18 cellular contexts compared by ENCODE assay signal in genomic region chr1:167479331-167479979, GRCh38. TPM values are rescaled to one million over a fixed set of nuclear protein-coding genes. Genes with fewer than 3 reads are reported as not detected.
DNase-seq lines count a peak whose midpoint lies in the region.
"Had no signal": no experiment of that assay in that cellular context is flagged by ENCODE, and none has a peak within 500 bp of the region (broad histone marks: within the 10 kb centered on the region; RNA-seq: fewer than 3 reads in every experiment).

No MANE protein-coding gene starts in this region.

- no peaks in the 10 kb centered on the region for H3K27me3 Mint-ChIP-seq in activated naive CD4-positive, alpha-beta T cell treated with anti-CD3 and anti-CD28 coated beads, Interleukin-2, amount 10 ng/mL, durations not matched to agents 7 days and 5 days
- H3K27me3 Mint-ChIP-seq in immature natural killer cell (ENCODE audit: low read depth in 3 of 3) = peaks cover 35 to 76% (median 68%) of the 10 kb centered on the region in 3 donors

- peak overlapping the region; percentile 82 for H3K27ac Mint-ChIP-seq in activated naive CD4-positive, alpha-beta T cell treated with anti-CD3 and anti-CD28 coated beads, Interleukin-2, amount 10 ng/mL, durations not matched to agents 7 days and 5 days
- peak overlapping the region; percentile 95 to 98 (median 96) for H3K27ac Mint-ChIP-seq in immature natural killer cell

- H3K4me3 ChIP-seq in thymus (ENCODE audit: low read length) = no peak overlapping the region
- H3K4me3 ChIP-seq: left ventricle myocardium inferior, thyroid gland had no signal

- peak; percentile 17 for DNase-seq in activated naive CD4-positive, alpha-beta T cell treated with anti-CD3 and anti-CD28 coated beads, Interleukin-2, amount 10 ng/mL, durations not matched to agents 7 days and 5 days
- DNase-seq in activated naive CD4-positive, alpha-beta T cell treated with Interleukin-2 at 50 U/mL for 16 hours = no peak
- peak; percentile 31 to 38 for DNase-seq in activated T-cell treated with anti-CD3 and anti-CD28 coated beads, Interleukin-2, amount 50 U/mL, for 48 hours
- peak; percentile 76 to 78 (median 76) for DNase-seq in immature natural killer cell
- no peak for DNase-seq in cerebellar cortex (ENCODE audit: low spot score)
- no peak for DNase-seq in SKM-1 (lab: John Stamatoyannopoulos, UW; ENCODE audit: unreplicated experiment)
- DNase-seq in NCI-H2081 (lab: John Stamatoyannopoulos, UW) = no peak
- DNase-seq: activated CD4-positive, alpha-beta T cell treated with anti-CD3 and anti-CD28 coated beads for 1 hour; left ventricle myocardium inferior; MM.1S; NCI-H1694 treated with DMSO at 0.1 percent for 48 hours; NCI-H2227 treated with DMSO at 0.1 percent for 48 hours; nucleus accumbens; thyroid gland had no signal

- peaks cover 58% of the 10 kb centered on the region for H3K4me1 ChIP-seq in thymus (ENCODE audit: control insufficient read depth, insufficient read depth, low read length)
- H3K4me1 ChIP-seq: left ventricle myocardium inferior, thyroid gland had no signal

- CTCF ChIA-PET in activated naive CD4-positive, alpha-beta T cell treated with anti-CD3 and anti-CD28 coated beads, Interleukin-2, amount 10 ng/mL, durations not matched to agents 7 days and 5 days (lab: Charles Lee) = interaction anchor here (0.6 kb wide), 1 partner anchor 21 kb away, joined by 3 read pairs; no protein-coding TSS in a partner anchor

- H3K36me3 ChIP-seq in thymus (ENCODE audit: control insufficient read depth, insufficient read depth) = peaks cover 13% of the 10 kb centered on the region
- H3K36me3 ChIP-seq: left ventricle myocardium inferior, thyroid gland had no signal

- no peaks in the 10 kb centered on the region for H3K27me3 ChIP-seq in thymus (ENCODE audit: control insufficient read depth, insufficient read depth)
- H3K27me3 ChIP-seq: thyroid gland had no signal

- H3K36me3 Mint-ChIP-seq in activated naive CD4-positive, alpha-beta T cell treated with anti-CD3 and anti-CD28 coated beads, Interleukin-2, amount 10 ng/mL, durations not matched to agents 7 days and 5 days = peaks cover 71% of the 10 kb centered on the region
- H3K36me3 Mint-ChIP-seq in immature natural killer cell = peaks cover 39 to 60% (median 49%) of the 10 kb centered on the region in 3 donors
- H3K36me3 Mint-ChIP-seq: CD14-positive monocyte had no signal

- 93% methylated on average over 10 of the region's 10 CpGs for WGBS in thymus

- peaks cover 4% of the 10 kb centered on the region for H3K9me3 Mint-ChIP-seq in activated naive CD4-positive, alpha-beta T cell treated with anti-CD3 and anti-CD28 coated beads, Interleukin-2, amount 10 ng/mL, durations not matched to agents 7 days and 5 days
- no peaks in the 10 kb centered on the region for H3K9me3 Mint-ChIP-seq in immature natural killer cell
- H3K9me3 Mint-ChIP-seq: CD14-positive monocyte had no signal

- H3K9me3 ChIP-seq in thymus (ENCODE audit: control insufficient read depth) = no peaks in the 10 kb centered on the region
- H3K9me3 ChIP-seq: left ventricle myocardium inferior, thyroid gland had no signal

- no peak overlapping the region for H3K4me3 Mint-ChIP-seq in activated naive CD4-positive, alpha-beta T cell treated with anti-CD3 and anti-CD28 coated beads, Interleukin-2, amount 10 ng/mL, durations not matched to agents 7 days and 5 days
- H3K4me3 Mint-ChIP-seq in immature natural killer cell = peak overlapping the region; percentile 70 to 86 (median 77)
- H3K4me3 Mint-ChIP-seq: CD14-positive monocyte had no signal

- peaks cover 92% of the 10 kb centered on the region for H3K4me1 Mint-ChIP-seq in activated naive CD4-positive, alpha-beta T cell treated with anti-CD3 and anti-CD28 coated beads, Interleukin-2, amount 10 ng/mL, durations not matched to agents 7 days and 5 days
- H3K4me1 Mint-ChIP-seq in immature natural killer cell = peaks cover 97 to 100% of the 10 kb centered on the region in 2 donors
- H3K4me1 Mint-ChIP-seq: IgD-negative memory B cell had no signal

- peak overlapping the region; percentile 75 for H3K27ac ChIP-seq in thymus (ENCODE audit: low read depth)
- H3K27ac ChIP-seq: left ventricle myocardium inferior, thyroid gland had no signal

RNA-seq across cellular contexts. Expression of gene CD247, which starts 38.9 kb away (rescaled TPM):
- polyA plus RNA-seq in immature natural killer cell (1,000 to 10,000 TPM; 1,122 to 1,466 (median 1,335) TPM), thymus (114 TPM)
- polyA plus RNA-seq: AG04450 had no signal

Comparison
In these comparisons a context has a peak if more than half of its experiments do, and no peak if none do; other contexts are left out.
1. DNase-seq: peak in activated naive CD4-positive, alpha-beta T cell treated with anti-CD3 and anti-CD28 coated beads, Interleukin-2, amount 10 ng/mL, durations not matched to agents 7 days and 5 days (single experiment), activated T-cell treated with anti-CD3 and anti-CD28 coated beads, Interleukin-2, amount 50 U/mL, for 48 hours (2 of 2) and immature natural killer cell (3 of 3); none in activated naive CD4-positive, alpha-beta T cell treated with Interleukin-2 at 50 U/mL for 16 hours (single experiment), cerebellar cortex (single experiment), SKM-1 (single experiment) and NCI-H2081 (0 of 2).